Comparison of ENCODE assay signal across 24 cellular contexts in the genomic region with DNA sequence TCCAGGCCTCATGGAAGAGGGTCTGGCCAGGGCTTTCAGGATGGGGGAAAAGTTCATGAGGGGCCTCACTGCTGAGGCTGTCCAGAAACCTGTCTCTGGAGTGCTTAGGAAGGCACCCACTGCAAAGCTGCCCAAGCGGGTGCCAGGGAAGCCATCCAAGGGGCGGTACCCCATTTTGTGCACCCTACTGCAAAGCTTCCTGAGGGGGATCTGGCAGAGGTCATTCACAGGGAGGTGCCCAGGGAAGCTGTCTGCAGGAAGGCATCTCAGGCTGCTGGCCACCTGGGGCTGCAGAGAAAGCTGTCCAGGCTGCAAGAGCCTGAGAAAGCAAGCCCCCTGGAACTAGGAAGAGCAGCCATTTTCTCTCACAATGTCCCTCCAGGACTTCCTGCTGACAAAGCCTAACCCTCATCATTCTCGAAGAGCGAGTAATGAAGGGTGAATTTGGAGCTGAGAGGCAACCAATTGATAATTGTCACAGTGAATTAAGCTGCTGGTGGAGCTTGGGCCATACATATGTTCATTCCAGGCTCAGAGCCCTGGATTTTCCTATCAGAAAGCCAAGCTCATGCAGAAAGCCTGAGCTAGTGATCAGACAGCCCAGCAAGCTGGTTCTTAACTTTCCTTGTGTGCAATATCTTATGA.
A peak's percentile ranks its signal among the peaks of the same experiment; 100 is the strongest.
DNase-seq lines count a peak whose midpoint lies in the region; ATAC-seq and TF ChIP-seq lines count a peak whose summit lies in the region.
"Had no signal": no experiment of that assay in that cellular context is flagged by ENCODE, and none has a peak within 500 bp of the region (broad histone marks: within the 10 kb centered on the region; RNA-seq: fewer than 3 reads in every experiment).

No MANE protein-coding gene starts in this region.

- H3K27ac ChIP-seq in dorsolateral prefrontal cortex (peak overlapping the region; percentile 60 to 100 (median 99)), mesendoderm (ENCODE audit: low read depth, low read length) (no peak overlapping the region)
- H3K27ac ChIP-seq: left lung, right atrium auricular region had no signal

- H3K36me3 Mint-ChIP-seq in Calu3 (ENCODE audit: insufficient read depth, unreplicated experiment): peaks cover 17% of the 10 kb centered on the region
- H3K36me3 Mint-ChIP-seq: type B pancreatic cell had no signal

- CTCF ChIA-PET in Calu3 (lab: Charles Lee): interaction anchor here (0.9 kb wide), 1 partner anchor 9 kb away, joined by 4 read pairs; no protein-coding TSS in a partner anchor

- H3K27me3 ChIP-seq in dorsolateral prefrontal cortex (no peaks in the 10 kb centered on the region), mesendoderm (ENCODE audit: insufficient read depth, low read length, poor library complexity) (no peaks in the 10 kb centered on the region)
- H3K27me3 ChIP-seq: left lung, right atrium auricular region had no signal

- H3K9ac ChIP-seq in mesendoderm (ENCODE audit: low read length): no peak overlapping the region

- intact Hi-C loops in Calu3 (cut with micrococcal nuclease; ENCODE audit: unreplicated experiment): loop anchor here (5.0 kb wide), 2 partner anchors 119 to 344 kb away; no protein-coding TSS in a partner anchor
- intact Hi-C loops in dorsolateral prefrontal cortex (cut with DNase I): loop anchor here in 1 of 2 donors (10.0 kb wide), 1 partner anchor 146 kb away; no protein-coding TSS in a partner anchor

- H3K4me2 ChIP-seq in mesendoderm (ENCODE audit: low read length): no peak overlapping the region

- H4K8ac ChIP-seq in mesendoderm (ENCODE audit: low read depth, low read length): no peak overlapping the region

- peaks cover 6% of the 10 kb centered on the region for H3K9me3 Mint-ChIP-seq in Calu3 (ENCODE audit: low read depth, unreplicated experiment)
- H3K9me3 Mint-ChIP-seq: effector memory CD8-positive, alpha-beta T cell had no signal

- ATAC-seq in HG03039 (IDR thresholded peaks at IDR 0.05; ENCODE audit: unreplicated experiment) (no peak), GM18907 (IDR thresholded peaks at IDR 0.05; ENCODE audit: unreplicated experiment) (no peak), HG03469 (IDR thresholded peaks at IDR 0.05; ENCODE audit: unreplicated experiment) (no peak), GM19463 (IDR thresholded peaks at IDR 0.05; ENCODE audit: unreplicated experiment) (no peak)
- ATAC-seq: activated naive CD8-positive, alpha-beta T cell treated with anti-CD3 and anti-CD28 coated beads, Interleukin-2, amount 50 U/mL, for 24 hours; activated T-helper 17 cell treated with anti-CD3 and anti-CD28 coated beads, Interleukin-2, amount 50 U/mL, for 72 hours; effector memory CD8-positive, alpha-beta T cell had no signal

- TF ChIP-seq CTCF in Calu3 (IDR thresholded peaks at IDR 0.05; ENCODE audit: unreplicated experiment) (no peak), dorsolateral prefrontal cortex (IDR thresholded peaks at IDR 0.05 in 54 of 56, conservative IDR thresholded peaks at IDR 0.05 in 2 of 56; ENCODE audit: low read depth in 1 of 56, partially characterized antibody in 56 of 56) (no peak)

- peaks cover 71% of the 10 kb centered on the region for H3K4me1 Mint-ChIP-seq in Calu3 (ENCODE audit: low read depth, unreplicated experiment)

- no peak overlapping the region for H2BK120ac ChIP-seq in mesendoderm (ENCODE audit: low read depth, low read length)

- H3K79me1 ChIP-seq in mesendoderm (ENCODE audit: low read length): no peaks in the 10 kb centered on the region

- no peak overlapping the region for H3K56ac ChIP-seq in mesendoderm (ENCODE audit: low read length)

- H2BK5ac ChIP-seq in mesendoderm (ENCODE audit: low read length): no peak overlapping the region

- H2BK15ac ChIP-seq in mesendoderm (replicated peaks; ENCODE audit: low read depth): no peak overlapping the region

- H3K4me1 ChIP-seq in mesendoderm (ENCODE audit: control insufficient read depth, low read depth, low read length): no peaks in the 10 kb centered on the region

- no peak overlapping the region for H2AK5ac ChIP-seq in mesendoderm (ENCODE audit: low read length)

- H3K27ac Mint-ChIP-seq in Calu3 (ENCODE audit: unreplicated experiment): peak overlapping the region; percentile 78
- H3K27ac Mint-ChIP-seq: activated naive CD8-positive, alpha-beta T cell treated with anti-CD3 and anti-CD28 coated beads, Interleukin-2, amount 50 U/mL, for 24 hours; activated T-helper 17 cell treated with anti-CD3 and anti-CD28 coated beads, Interleukin-2, amount 50 U/mL, for 72 hours; effector memory CD8-positive, alpha-beta T cell; T-helper 1 cell treated with Interleukin-12 subunit alpha and Interleukin-12 subunit beta and Interleukin-4 antibody, amounts not matched to agents 30 μg/mL and 1 μg/mL, for 36 hours; type B pancreatic cell had no signal

- no CpG with 5 or more reads among the region's 4 CpGs for WGBS in mesendoderm (ENCODE audit: extremely low coverage, insufficient coverage, low lambda C conversion rate)

- no peak overlapping the region for H3K23ac ChIP-seq in mesendoderm (ENCODE audit: low read length)

- no peaks in the 10 kb centered on the region for H3K27me3 Mint-ChIP-seq in Calu3 (ENCODE audit: unreplicated experiment)
- H3K27me3 Mint-ChIP-seq: activated T-helper 17 cell treated with anti-CD3 and anti-CD28 coated beads, Interleukin-2, amount 50 U/mL, for 72 hours; type B pancreatic cell had no signal

- no peak overlapping the region for H3K18ac ChIP-seq in mesendoderm (ENCODE audit: low read length)

- DNase-seq in Calu3: no peak
- peak; percentile 37 for DNase-seq in RPMI7951 (ENCODE audit: low read depth)
- no peak for DNase-seq in dorsolateral prefrontal cortex
- peak; percentile 17 for DNase-seq in mesendoderm
- DNase-seq: activated CD4-positive, alpha-beta T cell treated with anti-CD3 and anti-CD28 coated beads for 1 hour; activated naive CD8-positive, alpha-beta T cell treated with anti-CD3 and anti-CD28 coated beads, Interleukin-2, amount 50 U/mL, for 24 hours; cerebellar nuclear complex; effector memory CD8-positive, alpha-beta T cell; foreskin melanocyte; left lung; NCI-H1105; NCI-H526; nucleus accumbens; SIG-M5; stimulated activated CD4-positive, alpha-beta T cell treated with anti-CD3 and anti-CD28 coated beads, Interleukin-15, amount 100 ng/mL, for 24 hours; stimulated activated naive CD4-positive, alpha-beta T cell had no signal

- no peak overlapping the region for H4K5ac ChIP-seq in mesendoderm (ENCODE audit: low read length)

- H3K4me3 ChIP-seq in dorsolateral prefrontal cortex (no peak overlapping the region), mesendoderm (ENCODE audit: low read length) (no peak overlapping the region)
- H3K4me3 ChIP-seq: left lung, right atrium auricular region had no signal

- H3K4ac ChIP-seq in mesendoderm (ENCODE audit: low read depth, low read length): no peak overlapping the region

- no TSS peak for BruUV-seq in Calu3 (replicated peaks; lab: Mats Ljungman, UMichigan)

- no peaks in the 10 kb centered on the region for H3K79me2 ChIP-seq in mesendoderm (ENCODE audit: control insufficient read depth, insufficient read depth, low read length)

- H3K4me3 Mint-ChIP-seq in Calu3 (ENCODE audit: low read depth, unreplicated experiment): no peak overlapping the region
- H3K4me3 Mint-ChIP-seq: activated naive CD8-positive, alpha-beta T cell treated with anti-CD3 and anti-CD28 coated beads, Interleukin-2, amount 50 U/mL, for 24 hours; activated T-helper 17 cell treated with anti-CD3 and anti-CD28 coated beads, Interleukin-2, amount 50 U/mL, for 72 hours; effector memory CD8-positive, alpha-beta T cell; T-helper 1 cell treated with Interleukin-12 subunit alpha and Interleukin-12 subunit beta and Interleukin-4 antibody, amounts not matched to agents 30 μg/mL and 1 μg/mL, for 36 hours; type B pancreatic cell had no signal

- H3K36me3 ChIP-seq in mesendoderm (ENCODE audit: control insufficient read depth, insufficient read depth, low read length): no peaks in the 10 kb centered on the region
- H3K36me3 ChIP-seq: left lung, right atrium auricular region had no signal

Comparison
In these comparisons a context has a peak if more than half of its experiments do, and no peak if none do; other contexts are left out.
1. DNase-seq: peak in RPMI7951 (single experiment) and mesendoderm (single experiment); none in Calu3 (single experiment) and dorsolateral prefrontal cortex (0 of 10).